ENCODE assay signal across 8 cellular contexts in genomic region chr6:44126320-44127149, GRCh38. TPM values are rescaled to one million over a fixed set of nuclear protein-coding genes. Genes with fewer than 3 reads are reported as not detected.
DNase-seq lines count a peak whose midpoint lies in the region; ATAC-seq and TF ChIP-seq lines count a peak whose summit lies in the region.

No MANE protein-coding gene starts in this region.

- TF ChIP-seq POLR2A in erythroblast (IDR thresholded peaks at IDR 0.05; ENCODE audit: low read length), result peak; percentile 25

- H3K36me3 Mint-ChIP-seq in stimulated activated effector memory CD8-positive, alpha-beta T cell treated with anti-CD3 and anti-CD28 coated beads, Interleukin-12 subunit alpha, Interleukin-12 subunit beta, amount 100 ng/mL, for 72 hours, result peaks cover 25% of the 10 kb centered on the region

- DNase-seq in NCI-H2107 treated with DMSO at 0.1 percent for 48 hours (lab: John Stamatoyannopoulos, UW; ENCODE audit: unreplicated experiment) (peak; percentile 5), NCI-H2107 (lab: John Stamatoyannopoulos, UW) (no peak), NCI-H774 (lab: John Stamatoyannopoulos, UW) (peak; percentile 31), erythroblast (lab: John Stamatoyannopoulos, UW) (peak; percentile 69 to 80), myocyte (ENCODE audit: low read depth) (peak; percentile 90)
- DNase-seq in activated CD8-positive, alpha-beta memory T cell treated with anti-CD3 and anti-CD28 coated beads, Interleukin-2, amount 50 U/mL, for 48 hours, result peak; percentile 87
- DNase-seq in stimulated activated effector memory CD8-positive, alpha-beta T cell treated with anti-CD3 and anti-CD28 coated beads, Interleukin-12 subunit alpha, Interleukin-12 subunit beta, amount 100 ng/mL, for 72 hours (ENCODE audit: low spot score in 2 of 2), result peak; percentile 61 to 89

- peaks cover 60% of the 10 kb centered on the region for H3K4me1 Mint-ChIP-seq in stimulated activated effector memory CD8-positive, alpha-beta T cell treated with anti-CD3 and anti-CD28 coated beads, Interleukin-12 subunit alpha, Interleukin-12 subunit beta, amount 100 ng/mL, for 72 hours

- H3K4me3 Mint-ChIP-seq in stimulated activated effector memory CD8-positive, alpha-beta T cell treated with anti-CD3 and anti-CD28 coated beads, Interleukin-12 subunit alpha, Interleukin-12 subunit beta, amount 100 ng/mL, for 72 hours, result peak overlapping the region; percentile 83

- no peaks in the 10 kb centered on the region for H3K9me3 Mint-ChIP-seq in stimulated activated effector memory CD8-positive, alpha-beta T cell treated with anti-CD3 and anti-CD28 coated beads, Interleukin-12 subunit alpha, Interleukin-12 subunit beta, amount 100 ng/mL, for 72 hours

- peak overlapping the region; percentile 96 for H3K27ac Mint-ChIP-seq in stimulated activated effector memory CD8-positive, alpha-beta T cell treated with anti-CD3 and anti-CD28 coated beads, Interleukin-12 subunit alpha, Interleukin-12 subunit beta, amount 100 ng/mL, for 72 hours

- peak; percentile 39 for ATAC-seq in HG02798 (IDR thresholded peaks at IDR 0.05; ENCODE audit: poor library complexity, unreplicated experiment)
- peak; percentile 90 for ATAC-seq in stimulated activated effector memory CD8-positive, alpha-beta T cell treated with anti-CD3 and anti-CD28 coated beads, Interleukin-12 subunit alpha, Interleukin-12 subunit beta, amount 100 ng/mL, for 72 hours

RNA-seq across cellular contexts. Expression of gene MRPL14, which starts 0.7 kb away (rescaled TPM):
- total RNA-seq in myocyte, result 66.6 and 68.6 TPM in 2 replicates
- polyA plus RNA-seq in myocyte (2012), result 107 TPM

RNA-seq across cellular contexts. Expression of gene TMEM63B, which starts 0.8 kb away (rescaled TPM):
- total RNA-seq in myocyte, result 45.2 and 46.7 TPM in 2 replicates
- 72.4 TPM for polyA plus RNA-seq in myocyte (2012)

RNA-seq across cellular contexts. Expression of gene CAPN11, which starts 32.1 kb away (rescaled TPM):
- 0.31 and 1.0 TPM in 2 replicates for total RNA-seq in myocyte
- 0.15 TPM for polyA plus RNA-seq in myocyte (2012)
